ENCODE assay signal across 2 cellular contexts in genomic region chr4:694341-694940, GRCh38. TPM values are rescaled to one million over a fixed set of nuclear protein-coding genes. Genes with fewer than 3 reads are reported as not detected.
"Had no signal": no experiment of that assay in that cellular context is flagged by ENCODE, and none has a peak within 500 bp of the region (broad histone marks: within the 10 kb centered on the region; RNA-seq: fewer than 3 reads in every experiment).

No MANE protein-coding gene starts in this region.

RNA-seq across cellular contexts. Expression of gene SLC49A3, which starts 5.5 kb away (rescaled TPM):
- polyA plus RNA-seq: naive thymus-derived CD4-positive, alpha-beta T cell; neural cell had no signal
